Comparison of ENCODE assay signal across 16 cellular contexts in genomic region chr3:12317914-12318313, GRCh38. TPM values are rescaled to one million over a fixed set of nuclear protein-coding genes. Genes with fewer than 3 reads are reported as not detected.
DNase-seq lines count a peak whose midpoint lies in the region; ATAC-seq and TF ChIP-seq lines count a peak whose summit lies in the region.
"Had no signal": no experiment of that assay in that cellular context is flagged by ENCODE, and none has a peak within 500 bp of the region (broad histone marks: within the 10 kb centered on the region; RNA-seq: fewer than 3 reads in every experiment).

No MANE protein-coding gene starts in this region.

- peak; percentile 17 for DNase-seq in SKM-1 treated with dmso at 0.1 percent for 144 hours (lab: John Stamatoyannopoulos, UW; ENCODE audit: unreplicated experiment)
- DNase-seq in heart right ventricle: no peak
- DNase-seq in SW 1271 (lab: John Stamatoyannopoulos, UW): no peak
- no peak for DNase-seq in RKO (ENCODE audit: low spot score)
- DNase-seq: CD8-positive, alpha-beta memory T cell; DMS 273 treated with DMSO at 0.1 percent for 48 hours; NCI-H1092; NCI-H187; NCI-H446; PC-3; SHP77 had no signal

- ATAC-seq in heart right ventricle (peak; percentile 29 to 91 (median 62)), HG02884 (IDR thresholded peaks at IDR 0.05; ENCODE audit: unreplicated experiment) (no peak), HG02870 (IDR thresholded peaks at IDR 0.05; ENCODE audit: unreplicated experiment) (no peak)
- ATAC-seq: PC-3 had no signal

- H3K27me3 ChIP-seq in heart right ventricle (no peaks in the 10 kb centered on the region), liver (ENCODE audit: control insufficient read depth in 4 of 4, insufficient read depth in 4 of 4, low read length in 3 of 4) (no peaks in the 10 kb centered on the region)
- H3K27me3 ChIP-seq: BLaER1 had no signal

- peak overlapping the region in 1 of 2 donors; percentile 27 for H3K9ac ChIP-seq in liver (ENCODE audit: low read depth in 1 of 2, low read length in 2 of 2)
- H3K9ac ChIP-seq: BLaER1, KMS-11 had no signal

- H3K4me3 ChIP-seq in heart right ventricle (no peak overlapping the region), liver (ENCODE audit: low read depth in 1 of 3, low read length in 3 of 3) (no peak overlapping the region)
- H3K4me3 ChIP-seq: BLaER1 had no signal

- H3K9me3 ChIP-seq in heart right ventricle: no peaks in the 10 kb centered on the region
- no peaks in the 10 kb centered on the region for H3K9me3 ChIP-seq in liver (ENCODE audit: control insufficient read depth in 4 of 4, low read length in 3 of 4)
- H3K9me3 ChIP-seq: BLaER1 had no signal

- H3K36me3 ChIP-seq in heart right ventricle (no peaks in the 10 kb centered on the region), liver (ENCODE audit: control insufficient read depth in 4 of 4, insufficient read depth in 3 of 4, low read depth in 1 of 4, low read length in 3 of 4) (no peaks in the 10 kb centered on the region)
- H3K36me3 ChIP-seq: BLaER1 had no signal

- H3K4me1 ChIP-seq in heart right ventricle: peaks cover 0 to 38% (median 28%) of the 10 kb centered on the region in 9 donors
- H3K4me1 ChIP-seq in liver (ENCODE audit: control insufficient read depth in 4 of 4, insufficient read depth in 4 of 4, low read length in 3 of 4): peaks cover 0 to 17% (median 7%) of the 10 kb centered on the region in 4 donors

- H3K27ac ChIP-seq in heart right ventricle: peak overlapping the region in 9 of 10 donors; percentile 22 to 82 (median 58)
- no peak overlapping the region for H3K27ac ChIP-seq in liver (ENCODE audit: low read depth in 1 of 2, low read length in 2 of 2)
- H3K27ac ChIP-seq: BLaER1, KMS-11 had no signal

- TF ChIP-seq CTCF in heart right ventricle (IDR thresholded peaks at IDR 0.05): no peak
- no peak for TF ChIP-seq CTCF in liver (IDR thresholded peaks at IDR 0.05; ENCODE audit: low read depth, low read length, missing input control)

- intact Hi-C loops in heart right ventricle (cut with DNase I): loop anchor here in 2 of 10 donors (2.0 to 10.0 kb wide), 2 partner anchors 53 to 173 kb away; no protein-coding TSS in a partner anchor

- 50 to 52% methylated on average over 5 of the region's 5 CpGs for WGBS in heart right ventricle, 2 donors
- WGBS in liver: 57% methylated on average over 5 of the region's 5 CpGs

- peak in 1 of 2 donors; percentile 45 for TF ChIP-seq RAD21 in liver (IDR thresholded peaks at IDR 0.05)

TF ChIP-seq in liver, 16 proteins besides CTCF, POLR2A, EP300 and RAD21:
- TF ChIP-seq GABPA (IDR thresholded peaks at IDR 0.05 in 1 of 2, conservative IDR thresholded peaks at IDR 0.05 in 1 of 2): no peak
- TF ChIP-seq, protein P1, sequence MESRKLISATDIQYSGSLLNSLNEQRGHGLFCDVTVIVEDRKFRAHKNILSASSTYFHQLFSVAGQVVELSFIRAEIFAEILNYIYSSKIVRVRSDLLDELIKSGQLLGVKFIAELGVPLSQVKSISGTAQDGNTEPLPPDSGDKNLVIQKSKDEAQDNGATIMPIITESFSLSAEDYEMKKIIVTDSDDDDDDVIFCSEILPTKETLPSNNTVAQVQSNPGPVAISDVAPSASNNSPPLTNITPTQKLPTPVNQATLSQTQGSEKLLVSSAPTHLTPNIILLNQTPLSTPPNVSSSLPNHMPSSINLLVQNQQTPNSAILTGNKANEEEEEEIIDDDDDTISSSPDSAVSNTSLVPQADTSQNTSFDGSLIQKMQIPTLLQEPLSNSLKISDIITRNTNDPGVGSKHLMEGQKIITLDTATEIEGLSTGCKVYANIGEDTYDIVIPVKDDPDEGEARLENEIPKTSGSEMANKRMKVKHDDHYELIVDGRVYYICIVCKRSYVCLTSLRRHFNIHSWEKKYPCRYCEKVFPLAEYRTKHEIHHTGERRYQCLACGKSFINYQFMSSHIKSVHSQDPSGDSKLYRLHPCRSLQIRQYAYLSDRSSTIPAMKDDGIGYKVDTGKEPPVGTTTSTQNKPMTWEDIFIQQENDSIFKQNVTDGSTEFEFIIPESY (IDR thresholded peaks at IDR 0.05): no peak
- peak; percentile 55 to 87 for TF ChIP-seq RXRA (IDR thresholded peaks at IDR 0.05)
- no peak for TF ChIP-seq REST (IDR thresholded peaks at IDR 0.05)
- TF ChIP-seq YY1 (IDR thresholded peaks at IDR 0.05): no peak
- TF ChIP-seq TAF1 (conservative IDR thresholded peaks at IDR 0.05): no peak
- TF ChIP-seq HNF4A (conservative IDR thresholded peaks at IDR 0.05): peak; percentile 12 to 55
- TF ChIP-seq MAX (IDR thresholded peaks at IDR 0.05): no peak
- TF ChIP-seq FOXA2 (IDR thresholded peaks at IDR 0.05): no peak
- no peak for TF ChIP-seq ATF3 (IDR thresholded peaks at IDR 0.05)
- TF ChIP-seq JUND (IDR thresholded peaks at IDR 0.05): peak in 1 of 2 donors; percentile 47
- TF ChIP-seq HNF4G (IDR thresholded peaks at IDR 0.05): no peak
- TF ChIP-seq EGR1 (IDR thresholded peaks at IDR 0.05; ENCODE audit: low read depth in 2 of 2): no peak
- TF ChIP-seq NR2F2 (IDR thresholded peaks at IDR 0.05): no peak
- peak; percentile 28 for TF ChIP-seq SP1 (IDR thresholded peaks at IDR 0.05)
- TF ChIP-seq FOXA1 (IDR thresholded peaks at IDR 0.05): no peak

RNA-seq across cellular contexts. Expression of gene PPARG, which starts 29.0 kb away (rescaled TPM):
- total RNA-seq in heart right ventricle: 10 to 100 TPM; 12.4 to 31.5 (median 16.7) TPM
- polyA plus RNA-seq in heart right ventricle: 10 to 100 TPM; 10.8 to 15.1 TPM
- 10 to 100 TPM in 1 of 2 donors, 1 to 10 TPM in 1; 7.6 to 15.7 TPM for total RNA-seq in liver
- polyA plus RNA-seq in liver: 1 to 10 TPM; 5.2 to 6.4 TPM
- polyA plus RNA-seq: CD8-positive, alpha-beta memory T cell had no signal

Comparison
In these comparisons a context has a peak if more than half of its experiments do, and no peak if none do; other contexts are left out.
1. ATAC-seq: peak in heart right ventricle (8 of 8); none in HG02884 (single experiment) and HG02870 (single experiment).
2. H3K27ac ChIP-seq: peak in heart right ventricle (9 of 10); none in liver (0 of 2).